ENCODE assay signal across 17 cellular contexts in the genomic region with DNA sequence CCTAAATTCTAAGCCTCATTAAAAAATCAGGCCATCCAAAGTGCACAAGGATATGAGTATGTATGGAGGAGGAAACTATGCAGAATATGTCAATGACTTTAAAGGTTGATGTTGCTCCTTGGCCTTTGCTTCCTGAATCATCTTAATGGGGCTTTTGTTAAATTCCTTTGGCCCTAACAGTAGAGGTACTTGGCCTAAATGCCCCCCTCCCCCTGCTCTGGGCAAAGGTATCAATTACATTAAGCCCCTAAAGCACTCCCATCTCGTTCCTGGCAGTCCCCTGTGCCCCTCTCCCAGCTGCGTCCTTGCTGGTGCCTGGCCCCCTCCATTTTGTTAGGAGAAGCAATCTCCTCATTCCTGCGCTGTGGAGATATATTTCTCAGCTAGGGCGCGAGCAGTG. TPM values are rescaled to one million over a fixed set of nuclear protein-coding genes. Genes with fewer than 3 reads are reported as not detected.
DNase-seq lines count a peak whose midpoint lies in the region; ATAC-seq lines count a peak whose summit lies in the region.
"Had no signal": no experiment of that assay in that cellular context is flagged by ENCODE, and none has a peak within 500 bp of the region (broad histone marks: within the 10 kb centered on the region; RNA-seq: fewer than 3 reads in every experiment).

No MANE protein-coding gene starts in this region.

- H3K4me3 ChIP-seq in right cardiac atrium (ENCODE audit: low read length) = no peak overlapping the region
- H3K4me3 ChIP-seq: left ventricle myocardium inferior had no signal

- no peaks in the 10 kb centered on the region for H3K9me3 Mint-ChIP-seq in activated naive CD8-positive, alpha-beta T cell (ENCODE audit: low read depth)
- H3K9me3 Mint-ChIP-seq in activated naive CD8-positive, alpha-beta T cell treated with anti-CD3 and anti-CD28 coated beads, Interleukin-2, amount 50 U/mL, for 24 hours = no peaks in the 10 kb centered on the region
- no peaks in the 10 kb centered on the region for H3K9me3 Mint-ChIP-seq in stimulated activated effector memory CD8-positive, alpha-beta T cell treated with anti-CD3 and anti-CD28 coated beads, Interleukin-12 subunit alpha, Interleukin-12 subunit beta, amount 100 ng/mL, for 72 hours
- H3K9me3 Mint-ChIP-seq: stimulated activated memory B cell treated with anti-CD40 and anti-IgM and Interleukin-4, amounts not matched to agents 10 μg/mL and 1 μg/mL and 100 μg/mL, for 72 hours had no signal

- no peak overlapping the region for H3K27ac ChIP-seq in right cardiac atrium (ENCODE audit: low read length)
- H3K27ac ChIP-seq: left ventricle myocardium inferior, parathyroid adenoma had no signal

- H3K9me3 ChIP-seq in right cardiac atrium (ENCODE audit: control insufficient read depth, low read length) = no peaks in the 10 kb centered on the region
- H3K9me3 ChIP-seq: left ventricle myocardium inferior had no signal

- H3K36me3 Mint-ChIP-seq in activated naive CD8-positive, alpha-beta T cell = peaks cover 3% of the 10 kb centered on the region
- H3K36me3 Mint-ChIP-seq in activated naive CD8-positive, alpha-beta T cell treated with anti-CD3 and anti-CD28 coated beads, Interleukin-2, amount 50 U/mL, for 24 hours (ENCODE audit: low read depth) = peaks cover 4% of the 10 kb centered on the region
- peaks cover 36% of the 10 kb centered on the region for H3K36me3 Mint-ChIP-seq in stimulated activated effector memory CD8-positive, alpha-beta T cell treated with anti-CD3 and anti-CD28 coated beads, Interleukin-12 subunit alpha, Interleukin-12 subunit beta, amount 100 ng/mL, for 72 hours

- intact Hi-C loops in right cardiac atrium (cut with DNase I) = no loop called here

- ATAC-seq in activated naive CD8-positive, alpha-beta T cell treated with anti-CD3 and anti-CD28 coated beads, Interleukin-2, amount 50 U/mL, for 24 hours = no peak
- no peak for ATAC-seq in stimulated activated effector memory CD8-positive, alpha-beta T cell treated with anti-CD3 and anti-CD28 coated beads, Interleukin-12 subunit alpha, Interleukin-12 subunit beta, amount 100 ng/mL, for 72 hours
- ATAC-seq in HG02588 (IDR thresholded peaks at IDR 0.05; ENCODE audit: unreplicated experiment) (no peak), right cardiac atrium (no peak)
- ATAC-seq: stimulated activated memory B cell treated with anti-CD40 and anti-IgM and Interleukin-4, amounts not matched to agents 10 μg/mL and 1 μg/mL and 100 μg/mL, for 72 hours had no signal

- peaks cover 60% of the 10 kb centered on the region for H3K4me1 Mint-ChIP-seq in activated naive CD8-positive, alpha-beta T cell (ENCODE audit: low read depth)
- H3K4me1 Mint-ChIP-seq in activated naive CD8-positive, alpha-beta T cell treated with anti-CD3 and anti-CD28 coated beads, Interleukin-2, amount 50 U/mL, for 24 hours = peaks cover 54% of the 10 kb centered on the region
- H3K4me1 Mint-ChIP-seq in stimulated activated effector memory CD8-positive, alpha-beta T cell treated with anti-CD3 and anti-CD28 coated beads, Interleukin-12 subunit alpha, Interleukin-12 subunit beta, amount 100 ng/mL, for 72 hours = peaks cover 54% of the 10 kb centered on the region

- no peaks in the 10 kb centered on the region for H3K4me1 ChIP-seq in right cardiac atrium (ENCODE audit: control insufficient read depth, insufficient read depth, low read length)
- H3K4me1 ChIP-seq: parathyroid adenoma had no signal

- H3K27me3 ChIP-seq in right cardiac atrium (ENCODE audit: control insufficient read depth, insufficient read depth) = no peaks in the 10 kb centered on the region

- 65% methylated on average over 5 of the region's 5 CpGs for WGBS in right cardiac atrium

- no peak for DNase-seq in activated naive CD8-positive, alpha-beta T cell treated with anti-CD3 and anti-CD28 coated beads, Interleukin-2, amount 50 U/mL, for 24 hours
- DNase-seq in SK-MEL-5 (ENCODE audit: low read depth, low spot score) (peak; percentile 65), left kidney (ENCODE audit: low read depth, low spot score) (peak; percentile 88), HUDEP-2 (lab: John Stamatoyannopoulos, UW; ENCODE audit: unreplicated experiment in 76 of 76) (no peak), right cardiac atrium (no peak)
- DNase-seq in stimulated activated effector memory CD8-positive, alpha-beta T cell treated with anti-CD3 and anti-CD28 coated beads, Interleukin-12 subunit alpha, Interleukin-12 subunit beta, amount 100 ng/mL, for 72 hours (ENCODE audit: low spot score in 2 of 2) = no peak
- DNase-seq: effector CD8-positive, alpha-beta T cell; Kasumi-1; left ventricle myocardium inferior; stimulated activated CD4-positive, alpha-beta T cell treated with anti-CD3 and anti-CD28 coated beads, Interleukin-2, amount 100 ng/mL, for 24 hours had no signal

- in situ Hi-C loops in SK-MEL-5 (cut with HindIII; ENCODE audit: low pct_unique_long_range_greater_than_20kb, low sequenced_read_pairs) = no loop called here

- H3K27me3 Mint-ChIP-seq in activated naive CD8-positive, alpha-beta T cell = no peaks in the 10 kb centered on the region
- H3K27me3 Mint-ChIP-seq in activated naive CD8-positive, alpha-beta T cell treated with anti-CD3 and anti-CD28 coated beads, Interleukin-2, amount 50 U/mL, for 24 hours = no peaks in the 10 kb centered on the region
- H3K27me3 Mint-ChIP-seq: stimulated activated memory B cell treated with anti-CD40 and anti-IgM and Interleukin-4, amounts not matched to agents 10 μg/mL and 1 μg/mL and 100 μg/mL, for 72 hours had no signal

- H3K4me3 Mint-ChIP-seq in activated naive CD8-positive, alpha-beta T cell = no peak overlapping the region
- H3K4me3 Mint-ChIP-seq in activated naive CD8-positive, alpha-beta T cell treated with anti-CD3 and anti-CD28 coated beads, Interleukin-2, amount 50 U/mL, for 24 hours = no peak overlapping the region
- no peak overlapping the region for H3K4me3 Mint-ChIP-seq in stimulated activated effector memory CD8-positive, alpha-beta T cell treated with anti-CD3 and anti-CD28 coated beads, Interleukin-12 subunit alpha, Interleukin-12 subunit beta, amount 100 ng/mL, for 72 hours
- H3K4me3 Mint-ChIP-seq: stimulated activated memory B cell treated with anti-CD40 and anti-IgM and Interleukin-4, amounts not matched to agents 10 μg/mL and 1 μg/mL and 100 μg/mL, for 72 hours had no signal

- H3K27ac Mint-ChIP-seq in activated naive CD8-positive, alpha-beta T cell = peak overlapping the region; percentile 78
- no peak overlapping the region for H3K27ac Mint-ChIP-seq in activated naive CD8-positive, alpha-beta T cell treated with anti-CD3 and anti-CD28 coated beads, Interleukin-2, amount 50 U/mL, for 24 hours
- H3K27ac Mint-ChIP-seq in stimulated activated effector memory CD8-positive, alpha-beta T cell treated with anti-CD3 and anti-CD28 coated beads, Interleukin-12 subunit alpha, Interleukin-12 subunit beta, amount 100 ng/mL, for 72 hours = peak overlapping the region; percentile 74

RNA-seq across cellular contexts. Expression of gene COPZ1, which starts 4.8 kb away (rescaled TPM):
- total RNA-seq in SK-MEL-5 (2014; rRNA removed; shearing (Covaris generic)) = 273 and 325 TPM in 2 replicates
- 216 and 226 TPM in 2 replicates for polyA plus RNA-seq in SK-MEL-5 (2015; cell fraction: cytosol; rRNA removed)
- 95.6 and 116 TPM in 2 replicates for polyA plus RNA-seq in SK-MEL-5 (2015; cell fraction: nucleus; rRNA removed)
- total RNA-seq in right cardiac atrium = 100 to 1,000 TPM; 103 to 120 (median 119) TPM
- 112 TPM for polyA plus RNA-seq in right cardiac atrium

RNA-seq across cellular contexts. Expression of gene NFE2, which starts 28.9 kb away (rescaled TPM):
- 0.32 TPM in 1 of 2 replicates, not detected in the other for total RNA-seq in SK-MEL-5 (2014; rRNA removed; shearing (Covaris generic))
- 0.23 and 0.44 TPM in 2 replicates for polyA plus RNA-seq in SK-MEL-5 (2015; cell fraction: cytosol; rRNA removed)
- polyA plus RNA-seq in SK-MEL-5 (2015; cell fraction: nucleus; rRNA removed) = 0.33 TPM in 2 replicates
- under 1 TPM; 0.28 to 0.97 (median 0.37) TPM for total RNA-seq in right cardiac atrium
- 0.32 TPM for polyA plus RNA-seq in right cardiac atrium
- total RNA-seq: activated CD8-positive, alpha-beta memory T cell treated with anti-CD3 and anti-CD28 coated beads for 36 hours; OCI-LY7; T-helper 1 cell treated with Interleukin-12 subunit alpha and Interleukin-12 subunit beta and Interleukin-4 antibody, amounts not matched to agents 30 ng/mL and 1 ng/mL, for 36 hours had no signal

RNA-seq across cellular contexts. Expression of gene GPR84, which starts 34.5 kb away (rescaled TPM):
- 0.11 TPM in 1 of 2 replicates, not detected in the other for total RNA-seq in SK-MEL-5 (2014; rRNA removed; shearing (Covaris generic))
- 0.25 and 0.76 TPM in 2 replicates for polyA plus RNA-seq in SK-MEL-5 (2015; cell fraction: cytosol; rRNA removed)
- 0.52 and 0.73 TPM in 2 replicates for polyA plus RNA-seq in SK-MEL-5 (2015; cell fraction: nucleus; rRNA removed)
- under 1 TPM; 0.39 to 0.71 (median 0.46) TPM for total RNA-seq in right cardiac atrium
- 0.20 TPM for polyA plus RNA-seq in right cardiac atrium
- total RNA-seq: left ventricle myocardium inferior had no signal

RNA-seq across cellular contexts. Expression of gene HNRNPA1, which starts 49.2 kb away (rescaled TPM):
- total RNA-seq in SK-MEL-5 (2014; rRNA removed; shearing (Covaris generic)) = 223 and 288 TPM in 2 replicates
- polyA plus RNA-seq in SK-MEL-5 (2015; cell fraction: cytosol; rRNA removed) = 684 and 714 TPM in 2 replicates
- 1,795 and 1,835 TPM in 2 replicates for polyA plus RNA-seq in SK-MEL-5 (2015; cell fraction: nucleus; rRNA removed)
- total RNA-seq in right cardiac atrium = 100 to 1,000 TPM; 425 to 572 (median 530) TPM
- polyA plus RNA-seq in right cardiac atrium = 405 TPM

RNA-seq across cellular contexts. Expression of gene CBX5, which starts 49.8 kb away (rescaled TPM):
- total RNA-seq in SK-MEL-5 (2014; rRNA removed; shearing (Covaris generic)) = 47.2 and 49.1 TPM in 2 replicates
- 24.3 and 26.5 TPM in 2 replicates for polyA plus RNA-seq in SK-MEL-5 (2015; cell fraction: cytosol; rRNA removed)
- 15.9 and 21.6 TPM in 2 replicates for polyA plus RNA-seq in SK-MEL-5 (2015; cell fraction: nucleus; rRNA removed)
- total RNA-seq in right cardiac atrium = 10 to 100 TPM; 55.1 to 68.2 (median 57.1) TPM
- polyA plus RNA-seq in right cardiac atrium = 23.0 TPM

Comparison
In these comparisons a context has a peak if more than half of its experiments do, and no peak if none do; other contexts are left out.
1. DNase-seq: peak in SK-MEL-5 (single experiment) and left kidney (single experiment); none in activated naive CD8-positive, alpha-beta T cell treated with anti-CD3 and anti-CD28 coated beads, Interleukin-2, amount 50 U/mL, for 24 hours (single experiment), stimulated activated effector memory CD8-positive, alpha-beta T cell treated with anti-CD3 and anti-CD28 coated beads, Interleukin-12 subunit alpha, Interleukin-12 subunit beta, amount 100 ng/mL, for 72 hours (0 of 2), HUDEP-2 (0 of 76) and right cardiac atrium (0 of 3).